ENCODE assay signal across 1 cellular context in the genomic region with DNA sequence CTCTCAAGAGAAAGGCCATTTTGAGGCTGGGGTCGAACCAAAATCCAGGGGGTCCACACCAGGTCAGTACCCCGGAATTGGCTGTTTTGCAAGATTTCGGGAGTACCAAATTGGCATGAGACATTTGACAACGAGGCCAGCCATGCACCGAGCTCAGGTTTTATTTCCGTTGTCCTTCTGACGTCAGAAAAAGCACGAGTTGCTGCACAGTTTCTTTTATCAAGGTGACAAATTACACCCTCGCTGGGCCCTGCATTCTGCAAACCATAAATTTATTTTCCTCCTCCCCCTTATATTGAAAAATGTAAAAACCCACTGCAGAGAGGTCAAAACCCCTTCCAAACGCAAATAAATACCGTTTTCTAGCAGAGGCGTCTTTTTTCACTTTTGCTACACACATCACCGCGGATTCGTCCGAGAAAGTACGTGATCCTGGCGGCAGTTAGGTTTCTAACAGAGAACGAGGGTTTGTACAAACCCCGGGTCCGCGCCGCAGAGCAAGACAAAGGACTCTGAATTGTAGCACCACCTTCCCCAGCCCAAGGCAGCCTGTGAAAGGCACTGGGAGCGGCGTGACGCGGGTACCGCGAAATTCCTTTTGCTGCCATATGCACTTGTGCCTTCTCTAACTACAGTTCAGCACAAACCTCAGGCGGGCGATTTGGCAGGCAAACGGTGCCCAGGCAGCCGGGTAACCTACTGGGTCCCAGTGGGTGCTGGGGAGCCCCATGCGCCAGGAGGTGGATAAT.
TF ChIP-seq lines count a peak whose summit lies in the region.

No MANE protein-coding gene starts in this region.

TF ChIP-seq in GM12878, 131 proteins besides CTCF, POLR2A, EP300 and RAD21 (continued from another document):
- TF ChIP-seq, protein P1, sequence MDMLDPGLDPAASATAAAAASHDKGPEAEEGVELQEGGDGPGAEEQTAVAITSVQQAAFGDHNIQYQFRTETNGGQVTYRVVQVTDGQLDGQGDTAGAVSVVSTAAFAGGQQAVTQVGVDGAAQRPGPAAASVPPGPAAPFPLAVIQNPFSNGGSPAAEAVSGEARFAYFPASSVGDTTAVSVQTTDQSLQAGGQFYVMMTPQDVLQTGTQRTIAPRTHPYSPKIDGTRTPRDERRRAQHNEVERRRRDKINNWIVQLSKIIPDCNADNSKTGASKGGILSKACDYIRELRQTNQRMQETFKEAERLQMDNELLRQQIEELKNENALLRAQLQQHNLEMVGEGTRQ (IDR thresholded peaks at IDR 0.05; ENCODE audit: borderline replicate concordance, low read depth, low read length) = no peak
- no peak for TF ChIP-seq ZNF274 (IDR thresholded peaks at IDR 0.05; ENCODE audit: insufficient read depth, insufficient read length)
- TF ChIP-seq, protein P2, sequence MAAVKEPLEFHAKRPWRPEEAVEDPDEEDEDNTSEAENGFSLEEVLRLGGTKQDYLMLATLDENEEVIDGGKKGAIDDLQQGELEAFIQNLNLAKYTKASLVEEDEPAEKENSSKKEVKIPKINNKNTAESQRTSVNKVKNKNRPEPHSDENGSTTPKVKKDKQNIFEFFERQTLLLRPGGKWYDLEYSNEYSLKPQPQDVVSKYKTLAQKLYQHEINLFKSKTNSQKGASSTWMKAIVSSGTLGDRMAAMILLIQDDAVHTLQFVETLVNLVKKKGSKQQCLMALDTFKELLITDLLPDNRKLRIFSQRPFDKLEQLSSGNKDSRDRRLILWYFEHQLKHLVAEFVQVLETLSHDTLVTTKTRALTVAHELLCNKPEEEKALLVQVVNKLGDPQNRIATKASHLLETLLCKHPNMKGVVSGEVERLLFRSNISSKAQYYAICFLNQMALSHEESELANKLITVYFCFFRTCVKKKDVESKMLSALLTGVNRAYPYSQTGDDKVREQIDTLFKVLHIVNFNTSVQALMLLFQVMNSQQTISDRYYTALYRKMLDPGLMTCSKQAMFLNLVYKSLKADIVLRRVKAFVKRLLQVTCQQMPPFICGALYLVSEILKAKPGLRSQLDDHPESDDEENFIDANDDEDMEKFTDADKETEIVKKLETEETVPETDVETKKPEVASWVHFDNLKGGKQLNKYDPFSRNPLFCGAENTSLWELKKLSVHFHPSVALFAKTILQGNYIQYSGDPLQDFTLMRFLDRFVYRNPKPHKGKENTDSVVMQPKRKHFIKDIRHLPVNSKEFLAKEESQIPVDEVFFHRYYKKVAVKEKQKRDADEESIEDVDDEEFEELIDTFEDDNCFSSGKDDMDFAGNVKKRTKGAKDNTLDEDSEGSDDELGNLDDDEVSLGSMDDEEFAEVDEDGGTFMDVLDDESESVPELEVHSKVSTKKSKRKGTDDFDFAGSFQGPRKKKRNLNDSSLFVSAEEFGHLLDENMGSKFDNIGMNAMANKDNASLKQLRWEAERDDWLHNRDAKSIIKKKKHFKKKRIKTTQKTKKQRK (IDR thresholded peaks at IDR 0.05; ENCODE audit: low read depth, low read length) = no peak
- TF ChIP-seq, protein P3, sequence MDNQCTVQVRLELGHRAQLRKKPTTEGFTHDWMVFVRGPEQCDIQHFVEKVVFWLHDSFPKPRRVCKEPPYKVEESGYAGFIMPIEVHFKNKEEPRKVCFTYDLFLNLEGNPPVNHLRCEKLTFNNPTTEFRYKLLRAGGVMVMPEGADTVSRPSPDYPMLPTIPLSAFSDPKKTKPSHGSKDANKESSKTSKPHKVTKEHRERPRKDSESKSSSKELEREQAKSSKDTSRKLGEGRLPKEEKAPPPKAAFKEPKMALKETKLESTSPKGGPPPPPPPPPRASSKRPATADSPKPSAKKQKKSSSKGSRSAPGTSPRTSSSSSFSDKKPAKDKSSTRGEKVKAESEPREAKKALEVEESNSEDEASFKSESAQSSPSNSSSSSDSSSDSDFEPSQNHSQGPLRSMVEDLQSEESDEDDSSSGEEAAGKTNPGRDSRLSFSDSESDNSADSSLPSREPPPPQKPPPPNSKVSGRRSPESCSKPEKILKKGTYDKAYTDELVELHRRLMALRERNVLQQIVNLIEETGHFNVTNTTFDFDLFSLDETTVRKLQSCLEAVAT (IDR thresholded peaks at IDR 0.05) = peak; percentile 51; the same call in 1 of the 2 replicates
- no peak for TF ChIP-seq KLF5 (IDR thresholded peaks at IDR 0.05; ENCODE audit: partially characterized antibody)
- no peak for TF ChIP-seq NR2C2 (IDR thresholded peaks at IDR 0.05; ENCODE audit: borderline replicate concordance, control insufficient read depth, insufficient read length, low read depth)
- TF ChIP-seq, protein P4, sequence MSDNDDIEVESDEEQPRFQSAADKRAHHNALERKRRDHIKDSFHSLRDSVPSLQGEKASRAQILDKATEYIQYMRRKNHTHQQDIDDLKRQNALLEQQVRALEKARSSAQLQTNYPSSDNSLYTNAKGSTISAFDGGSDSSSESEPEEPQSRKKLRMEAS (IDR thresholded peaks at IDR 0.05; ENCODE audit: low read depth, low read length) = peak; percentile 49; the same call in 1 of the 2 replicates
- TF ChIP-seq CBX5 (IDR thresholded peaks at IDR 0.05; ENCODE audit: low read depth) = no peak
- TF ChIP-seq ZNF384 (IDR thresholded peaks at IDR 0.05; ENCODE audit: borderline replicate concordance, low read depth, low read length) = no peak
- no peak for TF ChIP-seq HDGF (IDR thresholded peaks at IDR 0.05)
- no peak for TF ChIP-seq ZNF217 (IDR thresholded peaks at IDR 0.05)
- TF ChIP-seq SPI1 (IDR thresholded peaks at IDR 0.05; ENCODE audit: borderline replicate concordance, insufficient read depth, low read depth, low read length) = no peak
- no peak for TF ChIP-seq CHD4 (IDR thresholded peaks at IDR 0.05)
- TF ChIP-seq ZZZ3 (IDR thresholded peaks at IDR 0.05; ENCODE audit: control insufficient read depth, insufficient read length, low read depth) = no peak
- no peak; the same call in 1 of the 2 replicates for TF ChIP-seq RAD51 (IDR thresholded peaks at IDR 0.05)
- TF ChIP-seq LARP7 (IDR thresholded peaks at IDR 0.05) = no peak
- TF ChIP-seq SMC3 (IDR thresholded peaks at IDR 0.05; ENCODE audit: borderline replicate concordance, low read length) = no peak
